In the genomic region with DNA sequence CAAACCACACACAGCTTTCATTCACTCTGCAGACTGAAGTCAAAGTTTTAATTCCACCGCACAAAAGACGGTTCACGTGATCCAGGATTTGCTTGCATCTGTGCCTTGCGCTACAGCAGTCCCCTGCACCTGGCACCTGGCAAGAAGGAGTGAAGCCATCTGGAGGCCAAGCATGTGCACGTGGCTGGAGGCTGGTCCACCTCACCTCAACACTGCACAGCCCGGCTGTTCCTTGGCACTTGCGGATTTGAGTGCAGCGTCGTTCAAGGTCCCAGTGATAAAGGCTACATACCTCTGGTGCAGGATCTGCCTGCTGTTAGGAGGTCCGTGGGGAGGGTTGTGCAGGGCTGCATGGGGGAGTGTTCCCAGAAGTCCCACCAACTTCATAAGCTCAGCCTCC, we compare ENCODE assay signal across 13 cellular contexts.
DNase-seq lines count a peak whose midpoint lies in the region; ATAC-seq and TF ChIP-seq lines count a peak whose summit lies in the region.
"Had no signal": no experiment of that assay in that cellular context is flagged by ENCODE, and none has a peak within 500 bp of the region (broad histone marks: within the 10 kb centered on the region; RNA-seq: fewer than 3 reads in every experiment).

No MANE protein-coding gene starts in this region.

- no peak overlapping the region for H3K4ac ChIP-seq in neuronal stem cell (ENCODE audit: low read length)

- peak overlapping the region; percentile 60 for H3K18ac ChIP-seq in neuronal stem cell (ENCODE audit: low read length)

- H2AK5ac ChIP-seq in neuronal stem cell (ENCODE audit: low read depth, low read length): peak overlapping the region; percentile 78

- H2BK15ac ChIP-seq in neuronal stem cell (ENCODE audit: low read length): no peak overlapping the region

- H4K8ac ChIP-seq in neuronal stem cell (ENCODE audit: low read depth, low read length): no peak overlapping the region

- peak overlapping the region in 30 of 59 donors; percentile 6 to 84 (median 72) for H3K27ac ChIP-seq in dorsolateral prefrontal cortex
- no peak overlapping the region for H3K27ac ChIP-seq in neuronal stem cell (replicated peaks; ENCODE audit: low read length)
- no peak overlapping the region for H3K27ac ChIP-seq in upper lobe of right lung
- H3K27ac ChIP-seq: 22Rv1 had no signal

- peak overlapping the region; percentile 17 for H3K23ac ChIP-seq in neuronal stem cell (ENCODE audit: low read depth, low read length, poor library complexity)

- H2AFZ ChIP-seq in neuronal stem cell (ENCODE audit: low read length): no peak overlapping the region

- TF ChIP-seq CTCF in dorsolateral prefrontal cortex (IDR thresholded peaks at IDR 0.05 in 54 of 56, conservative IDR thresholded peaks at IDR 0.05 in 2 of 56; ENCODE audit: low read depth in 1 of 56, partially characterized antibody in 56 of 56): no peak
- TF ChIP-seq CTCF in upper lobe of right lung (IDR thresholded peaks at IDR 0.05): no peak

- no peak overlapping the region for H4K91ac ChIP-seq in neuronal stem cell (ENCODE audit: low read depth, low read length, poor library complexity)

- no peak overlapping the region for H2BK12ac ChIP-seq in neuronal stem cell (ENCODE audit: low read length)

- intact Hi-C loops in dorsolateral prefrontal cortex (cut with DNase I): no loop called here
- intact Hi-C loops in upper lobe of right lung (cut with DNase I): no loop called here

- H3K36me3 ChIP-seq in neuronal stem cell (replicated peaks in 1 of 2; ENCODE audit: control insufficient read depth in 2 of 2, insufficient read depth in 2 of 2, low read length in 2 of 2) (no peaks in the 10 kb centered on the region), upper lobe of right lung (no peaks in the 10 kb centered on the region)
- H3K36me3 ChIP-seq: HAP-1 had no signal

- H3K27me3 ChIP-seq in dorsolateral prefrontal cortex (no peaks in the 10 kb centered on the region), neuronal stem cell (ENCODE audit: control insufficient read depth in 3 of 3, insufficient read depth in 3 of 3, low read depth in 1 of 3, low read length in 3 of 3) (no peaks in the 10 kb centered on the region), upper lobe of right lung (no peaks in the 10 kb centered on the region)

- H2BK5ac ChIP-seq in neuronal stem cell (ENCODE audit: low read length): peak overlapping the region; percentile 79

- no peak overlapping the region for H3K4me3 ChIP-seq in dorsolateral prefrontal cortex
- no peak overlapping the region for H3K4me3 ChIP-seq in neuronal stem cell (ENCODE audit: low read length in 2 of 2)
- H3K4me3 ChIP-seq in upper lobe of right lung: no peak overlapping the region
- H3K4me3 ChIP-seq: HAP-1 had no signal

- H3K14ac ChIP-seq in neuronal stem cell (ENCODE audit: low read length): no peak overlapping the region

- peak; percentile 13 for DNase-seq in activated CD8-positive, alpha-beta memory T cell treated with anti-CD3 and anti-CD28 coated beads for 24 hours
- DNase-seq in activated CD8-positive, alpha-beta memory T cell treated with anti-CD3 and anti-CD28 coated beads, Interleukin-2, amount 50 U/mL, for 4 hours: no peak
- DNase-seq in dorsolateral prefrontal cortex (no peak), neuronal stem cell (ENCODE audit: low spot score) (no peak), upper lobe of right lung (peak; percentile 38), NCI-H1694 treated with DMSO at 0.1 percent for 48 hours (lab: John Stamatoyannopoulos, UW) (no peak), SW480 (ENCODE audit: low spot score) (no peak), SKM-1 (lab: John Stamatoyannopoulos, UW; ENCODE audit: unreplicated experiment) (no peak)
- DNase-seq: CD8-positive, alpha-beta T cell; COR-L47; DMS53 had no signal

- no peaks in the 10 kb centered on the region for H3K9me3 ChIP-seq in neuronal stem cell (replicated peaks in 1 of 2; ENCODE audit: control insufficient read depth in 2 of 2, insufficient read depth in 1 of 2, low read depth in 1 of 2, low read length in 2 of 2)
- H3K9me3 ChIP-seq in upper lobe of right lung: no peaks in the 10 kb centered on the region
- H3K9me3 ChIP-seq: HAP-1 had no signal

- H3K4me1 ChIP-seq in neuronal stem cell (ENCODE audit: control insufficient read depth in 2 of 2, insufficient read depth in 1 of 2, low read depth in 1 of 2, low read length in 2 of 2) (peaks cover 0 to 6% of the 10 kb centered on the region in 2 donors), upper lobe of right lung (peaks cover 4% of the 10 kb centered on the region)
- H3K4me1 ChIP-seq: HAP-1 had no signal

- no peak for ATAC-seq in upper lobe of right lung
- ATAC-seq: CD8-positive, alpha-beta T cell had no signal

- no peak overlapping the region for H3K4me2 ChIP-seq in neuronal stem cell (ENCODE audit: insufficient read depth, low read length, poor library complexity, severe bottlenecking)

- no peak overlapping the region for H2BK120ac ChIP-seq in neuronal stem cell (ENCODE audit: low read depth, low read length)

- H3K79me1 ChIP-seq in neuronal stem cell (ENCODE audit: low read depth, low read length): no peaks in the 10 kb centered on the region

- H3K9ac ChIP-seq in neuronal stem cell (ENCODE audit: low read depth, low read length, poor library complexity): no peak overlapping the region

- WGBS in neuronal stem cell (ENCODE audit: extremely low coverage in 2 of 2, insufficient read length in 2 of 2, insufficient replicate concordance in 1 of 2), 2 donors: no CpG with 5 or more reads among the region's 10 CpGs

Comparison
In these comparisons a context has a peak if more than half of its experiments do, and no peak if none do; other contexts are left out.
1. DNase-seq: peak in activated CD8-positive, alpha-beta memory T cell treated with anti-CD3 and anti-CD28 coated beads for 24 hours (single experiment) and upper lobe of right lung (single experiment); none in activated CD8-positive, alpha-beta memory T cell treated with anti-CD3 and anti-CD28 coated beads, Interleukin-2, amount 50 U/mL, for 4 hours (single experiment), dorsolateral prefrontal cortex (0 of 10), neuronal stem cell (single experiment), NCI-H1694 treated with DMSO at 0.1 percent for 48 hours (single experiment), SW480 (single experiment) and SKM-1 (single experiment).
2. H3K27ac ChIP-seq: peak in dorsolateral prefrontal cortex (30 of 59); none in neuronal stem cell (single experiment) and upper lobe of right lung (single experiment).